18 cellular contexts compared by ENCODE assay signal in genomic region chr6:139475231-139475630, GRCh38.
DNase-seq lines count a peak whose midpoint lies in the region; ATAC-seq and TF ChIP-seq lines count a peak whose summit lies in the region.
"Had no signal": no experiment of that assay in that cellular context is flagged by ENCODE, and none has a peak within 500 bp of the region (broad histone marks: within the 10 kb centered on the region; RNA-seq: fewer than 3 reads in every experiment).

No MANE protein-coding gene starts in this region.

- no peaks in the 10 kb centered on the region for H3K27me3 ChIP-seq in smooth muscle cell (ENCODE audit: low read depth)
- H3K27me3 ChIP-seq: neutrophil had no signal

- peak overlapping the region; percentile 31 for H3K4me3 Mint-ChIP-seq in nephron progenitor cell
- no peak overlapping the region for H3K4me3 Mint-ChIP-seq in stimulated activated memory B cell treated with anti-CD40 and anti-IgM and Interleukin-4, amounts not matched to agents 10 μg/mL and 1 μg/mL and 100 μg/mL, for 72 hours
- H3K4me3 Mint-ChIP-seq: activated CD8-positive, alpha-beta T cell treated with anti-CD3 and anti-CD28 coated beads, Interleukin-2, amount 10 ng/mL, durations not matched to agents 7 days and 5 days; activated naive CD4-positive, alpha-beta T cell treated with anti-CD3 and anti-CD28 coated beads for 36 hours had no signal

- no peak for TF ChIP-seq CTCF in nephron progenitor cell (IDR thresholded peaks at IDR 0.05)
- no peak for TF ChIP-seq CTCF in smooth muscle cell (IDR thresholded peaks at IDR 0.05; ENCODE audit: borderline replicate concordance, insufficient read depth, poor library complexity, severe bottlenecking)

- no peak overlapping the region for H3K27ac ChIP-seq in smooth muscle cell (ENCODE audit: low read depth)
- H3K27ac ChIP-seq: A549 had no signal

- DNase-seq in NCI-H748 (lab: John Stamatoyannopoulos, UW; ENCODE audit: unreplicated experiment) (peak; percentile 39), NCI-H748 treated with DMSO at 0.1 percent for 48 hours (lab: John Stamatoyannopoulos, UW) (no peak), cerebellum (ENCODE audit: low spot score) (peak; percentile 19), nephron progenitor cell (no peak), smooth muscle cell (lab: John Stamatoyannopoulos, UW; ENCODE audit: unreplicated experiment) (no peak), germinal center (ENCODE audit: low spot score) (no peak)
- DNase-seq: activated CD4-positive, CD25-positive, alpha-beta regulatory T cell; activated CD8-positive, alpha-beta T cell treated with anti-CD3 and anti-CD28 coated beads, Interleukin-2, amount 10 ng/mL, durations not matched to agents 7 days and 5 days; activated naive CD4-positive, alpha-beta T cell treated with anti-CD3 and anti-CD28 coated beads for 36 hours; activated T-cell treated with anti-CD3 and anti-CD28 coated beads, Interleukin-2, amount 50 U/mL, for 1 hour; Caco-2; effector CD8-positive, alpha-beta T cell; NCI-H345 had no signal

- H2AFZ ChIP-seq in smooth muscle cell (ENCODE audit: low read depth) = peak overlapping the region; percentile 89

- H3K79me2 ChIP-seq in smooth muscle cell (ENCODE audit: low read depth) = no peaks in the 10 kb centered on the region

- H4K20me1 ChIP-seq in smooth muscle cell (ENCODE audit: low read depth) = no peaks in the 10 kb centered on the region

- no peaks in the 10 kb centered on the region for H3K27me3 Mint-ChIP-seq in nephron progenitor cell (ENCODE audit: low read depth, poor library complexity)
- H3K27me3 Mint-ChIP-seq in stimulated activated memory B cell treated with anti-CD40 and anti-IgM and Interleukin-4, amounts not matched to agents 10 μg/mL and 1 μg/mL and 100 μg/mL, for 72 hours = no peaks in the 10 kb centered on the region

- H3K36me3 ChIP-seq in smooth muscle cell (ENCODE audit: low read depth) = no peaks in the 10 kb centered on the region
- H3K36me3 ChIP-seq: neutrophil had no signal

- peak overlapping the region; percentile 98 for H3K27ac Mint-ChIP-seq in nephron progenitor cell
- H3K27ac Mint-ChIP-seq in stimulated activated memory B cell treated with anti-CD40 and anti-IgM and Interleukin-4, amounts not matched to agents 10 μg/mL and 1 μg/mL and 100 μg/mL, for 72 hours = no peak overlapping the region
- H3K27ac Mint-ChIP-seq: activated CD8-positive, alpha-beta T cell treated with anti-CD3 and anti-CD28 coated beads, Interleukin-2, amount 10 ng/mL, durations not matched to agents 7 days and 5 days; activated naive CD4-positive, alpha-beta T cell treated with anti-CD3 and anti-CD28 coated beads for 36 hours had no signal

- H3K36me3 Mint-ChIP-seq in nephron progenitor cell (ENCODE audit: low read depth) = no peaks in the 10 kb centered on the region
- H3K36me3 Mint-ChIP-seq in stimulated activated memory B cell treated with anti-CD40 and anti-IgM and Interleukin-4, amounts not matched to agents 10 μg/mL and 1 μg/mL and 100 μg/mL, for 72 hours = no peaks in the 10 kb centered on the region

- H3K4me1 ChIP-seq in smooth muscle cell (ENCODE audit: low read depth) = peaks cover 33% of the 10 kb centered on the region
- H3K4me1 ChIP-seq: A549 had no signal

- no peaks in the 10 kb centered on the region for H3K9me3 ChIP-seq in smooth muscle cell (replicated peaks; ENCODE audit: low read depth)
- H3K9me3 ChIP-seq: A549, Caco-2, neutrophil had no signal

- no peak overlapping the region for H3K4me3 ChIP-seq in smooth muscle cell
- H3K4me3 ChIP-seq: A549 had no signal

- H3K4me1 Mint-ChIP-seq in nephron progenitor cell = peaks cover 83% of the 10 kb centered on the region
- H3K4me1 Mint-ChIP-seq in stimulated activated memory B cell treated with anti-CD40 and anti-IgM and Interleukin-4, amounts not matched to agents 10 μg/mL and 1 μg/mL and 100 μg/mL, for 72 hours = peaks cover 9% of the 10 kb centered on the region

- H3K4me2 ChIP-seq in smooth muscle cell = no peak overlapping the region
- H3K4me2 ChIP-seq: A549 had no signal

- H3F3A ChIP-seq in smooth muscle cell (ENCODE audit: low read depth) = peaks cover 7% of the 10 kb centered on the region

- H3K9me3 Mint-ChIP-seq in nephron progenitor cell = peaks cover 6% of the 10 kb centered on the region
- no peaks in the 10 kb centered on the region for H3K9me3 Mint-ChIP-seq in stimulated activated memory B cell treated with anti-CD40 and anti-IgM and Interleukin-4, amounts not matched to agents 10 μg/mL and 1 μg/mL and 100 μg/mL, for 72 hours
- H3K9me3 Mint-ChIP-seq: activated naive CD4-positive, alpha-beta T cell treated with anti-CD3 and anti-CD28 coated beads for 36 hours had no signal

- no peak for ATAC-seq in stimulated activated memory B cell treated with anti-CD40 and anti-IgM and Interleukin-4, amounts not matched to agents 10 μg/mL and 1 μg/mL and 100 μg/mL, for 72 hours
- no peak for ATAC-seq in GM21447 (IDR thresholded peaks at IDR 0.05; ENCODE audit: unreplicated experiment)
- ATAC-seq: A549; activated CD8-positive, alpha-beta T cell treated with anti-CD3 and anti-CD28 coated beads, Interleukin-2, amount 10 ng/mL, durations not matched to agents 7 days and 5 days; left colon had no signal

- no peak overlapping the region for H3K9ac ChIP-seq in smooth muscle cell (ENCODE audit: low read depth)

- WGBS in smooth muscle cell (ENCODE audit: low lambda C conversion rate) = 72% methylated on average over 5 of the region's 5 CpGs

Comparison
In these comparisons a context has a peak if more than half of its experiments do, and no peak if none do; other contexts are left out.
1. DNase-seq: peak in NCI-H748 (single experiment) and cerebellum (single experiment); none in NCI-H748 treated with DMSO at 0.1 percent for 48 hours (single experiment), nephron progenitor cell (single experiment), smooth muscle cell (single experiment) and germinal center (single experiment).